1 cellular context compared by ENCODE assay signal in the genomic region with DNA sequence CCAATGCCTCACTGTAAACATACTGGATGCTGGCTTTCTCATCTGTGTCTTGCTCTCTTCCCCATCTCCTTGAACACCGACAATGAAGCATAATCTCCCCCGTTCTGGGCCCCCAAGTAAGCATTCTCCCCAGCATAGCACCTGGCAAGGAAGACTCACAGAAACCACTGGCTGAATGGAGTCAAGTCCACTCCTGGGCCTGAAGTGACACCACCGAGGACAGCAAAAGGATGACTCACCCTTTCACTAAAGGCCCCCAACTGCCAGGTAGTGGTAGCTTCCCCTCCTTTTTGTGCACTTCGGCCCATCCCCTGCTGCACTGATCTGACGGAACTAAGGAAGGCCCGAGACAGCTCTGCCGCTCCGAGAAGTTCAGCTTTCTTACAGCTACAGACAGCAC.
TF ChIP-seq lines count a peak whose summit lies in the region.

No MANE protein-coding gene starts in this region.

TF ChIP-seq in HEK293, 187 proteins besides CTCF, POLR2A, EP300 and RAD21 (continued from another document):
- TF ChIP-seq, protein P1, sequence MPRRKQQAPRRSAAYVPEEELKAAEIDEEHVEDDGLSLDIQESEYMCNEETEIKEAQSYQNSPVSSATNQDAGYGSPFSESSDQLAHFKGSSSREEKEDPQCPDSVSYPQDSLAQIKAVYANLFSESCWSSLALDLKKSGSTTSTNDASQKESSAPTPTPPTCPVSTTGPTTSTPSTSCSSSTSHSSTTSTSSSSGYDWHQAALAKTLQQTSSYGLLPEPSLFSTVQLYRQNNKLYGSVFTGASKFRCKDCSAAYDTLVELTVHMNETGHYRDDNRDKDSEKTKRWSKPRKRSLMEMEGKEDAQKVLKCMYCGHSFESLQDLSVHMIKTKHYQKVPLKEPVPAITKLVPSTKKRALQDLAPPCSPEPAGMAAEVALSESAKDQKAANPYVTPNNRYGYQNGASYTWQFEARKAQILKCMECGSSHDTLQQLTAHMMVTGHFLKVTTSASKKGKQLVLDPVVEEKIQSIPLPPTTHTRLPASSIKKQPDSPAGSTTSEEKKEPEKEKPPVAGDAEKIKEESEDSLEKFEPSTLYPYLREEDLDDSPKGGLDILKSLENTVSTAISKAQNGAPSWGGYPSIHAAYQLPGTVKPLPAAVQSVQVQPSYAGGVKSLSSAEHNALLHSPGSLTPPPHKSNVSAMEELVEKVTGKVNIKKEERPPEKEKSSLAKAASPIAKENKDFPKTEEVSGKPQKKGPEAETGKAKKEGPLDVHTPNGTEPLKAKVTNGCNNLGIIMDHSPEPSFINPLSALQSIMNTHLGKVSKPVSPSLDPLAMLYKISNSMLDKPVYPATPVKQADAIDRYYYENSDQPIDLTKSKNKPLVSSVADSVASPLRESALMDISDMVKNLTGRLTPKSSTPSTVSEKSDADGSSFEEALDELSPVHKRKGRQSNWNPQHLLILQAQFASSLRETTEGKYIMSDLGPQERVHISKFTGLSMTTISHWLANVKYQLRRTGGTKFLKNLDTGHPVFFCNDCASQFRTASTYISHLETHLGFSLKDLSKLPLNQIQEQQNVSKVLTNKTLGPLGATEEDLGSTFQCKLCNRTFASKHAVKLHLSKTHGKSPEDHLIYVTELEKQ (tag by site-specific recombination; IDR thresholded peaks at IDR 0.05; ENCODE audit: borderline replicate concordance): no peak
- TF ChIP-seq PRDM10 (tag by site-specific recombination; IDR thresholded peaks at IDR 0.05) (peak; percentile 96), ZNF292 (tag by site-specific recombination; IDR thresholded peaks at IDR 0.05; ENCODE audit: borderline replicate concordance, low read depth) (no peak), PATZ1 (tag by site-specific recombination; IDR thresholded peaks at IDR 0.05) (peak; percentile 77), ZNF335 (tag by site-specific recombination; conservative IDR thresholded peaks at IDR 0.05) (peak; percentile 64), ZNF624 (tag by site-specific recombination; IDR thresholded peaks at IDR 0.05) (no peak), OSR2 (tag by site-specific recombination; IDR thresholded peaks at IDR 0.05) (peak; percentile 26; the same call in 1 of the 2 replicates), ZNF366 (tag by site-specific recombination; conservative IDR thresholded peaks at IDR 0.05) (0 out of 2 replicates have a peak, but pooled peaks have one; percentile 11), ZNF121 (tag by site-specific recombination; IDR thresholded peaks at IDR 0.05) (no peak), ZNF692 (tag by site-specific recombination; IDR thresholded peaks at IDR 0.05) (peak; percentile 16; the same call in 1 of the 2 replicates), MYNN (tag by site-specific recombination; IDR thresholded peaks at IDR 0.05; ENCODE audit: borderline replicate concordance) (no peak), ZNF140 (tag by site-specific recombination; IDR thresholded peaks at IDR 0.05) (no peak)
- TF ChIP-seq, protein P2, sequence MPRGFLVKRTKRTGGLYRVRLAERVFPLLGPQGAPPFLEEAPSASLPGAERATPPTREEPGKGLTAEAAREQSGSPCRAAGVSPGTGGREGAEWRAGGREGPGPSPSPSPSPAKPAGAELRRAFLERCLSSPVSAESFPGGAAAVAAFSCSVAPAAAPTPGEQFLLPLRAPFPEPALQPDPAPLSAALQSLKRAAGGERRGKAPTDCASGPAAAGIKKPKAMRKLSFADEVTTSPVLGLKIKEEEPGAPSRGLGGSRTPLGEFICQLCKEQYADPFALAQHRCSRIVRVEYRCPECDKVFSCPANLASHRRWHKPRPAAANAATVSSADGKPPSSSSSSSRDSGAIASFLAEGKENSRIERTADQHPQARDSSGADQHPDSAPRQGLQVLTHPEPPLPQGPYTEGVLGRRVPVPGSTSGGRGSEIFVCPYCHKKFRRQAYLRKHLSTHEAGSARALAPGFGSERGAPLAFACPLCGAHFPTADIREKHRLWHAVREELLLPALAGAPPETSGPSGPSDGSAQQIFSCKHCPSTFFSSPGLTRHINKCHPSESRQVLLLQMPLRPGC (tag by site-specific recombination; IDR thresholded peaks at IDR 0.05): no peak
